In genomic region chr6:34090495-34090894, GRCh38 we compare ENCODE assay signal across 26 cellular contexts. TPM values are rescaled to one million over a fixed set of nuclear protein-coding genes. Genes with fewer than 3 reads are reported as not detected.
DNase-seq lines count a peak whose midpoint lies in the region; ATAC-seq and TF ChIP-seq lines count a peak whose summit lies in the region.
"Had no signal": no experiment of that assay in that cellular context is flagged by ENCODE, and none has a peak within 500 bp of the region (broad histone marks: within the 10 kb centered on the region; RNA-seq: fewer than 3 reads in every experiment).

No MANE protein-coding gene starts in this region.

- H3K4me1 Mint-ChIP-seq in H9: peaks cover 8 to 13% of the 10 kb centered on the region in 2 experiments
- H3K4me1 Mint-ChIP-seq: CD14-positive monocyte; CD8-positive, alpha-beta memory T cell had no signal

- H3K36me3 ChIP-seq in neuronal stem cell (replicated peaks in 1 of 2; ENCODE audit: control insufficient read depth in 2 of 2, insufficient read depth in 2 of 2, low read length in 2 of 2) (no peaks in the 10 kb centered on the region), lower lobe of right lung (no peaks in the 10 kb centered on the region)
- H3K36me3 ChIP-seq: BE2C; BLaER1 treated with 17β-estradiol and CSF1 and Interleukin-3, amounts not matched to agents 10 nM and 100 nM; HAP-1 had no signal

- H3K14ac ChIP-seq in H9 (ENCODE audit: insufficient read depth, low read length): 0 out of 2 replicates have a peak overlapping the region, but pooled peaks have one; percentile 4
- no peak overlapping the region for H3K14ac ChIP-seq in neuronal stem cell (ENCODE audit: low read length)

- H3K27ac ChIP-seq in H9 (ENCODE audit: insufficient read length, low read depth, low read length) (no peak overlapping the region), neuronal stem cell (replicated peaks; ENCODE audit: low read length) (no peak overlapping the region), lower lobe of right lung (no peak overlapping the region)
- H3K27ac ChIP-seq: A549; BLaER1 treated with 17β-estradiol and CSF1 and Interleukin-3, amounts not matched to agents 10 nM and 100 nM had no signal

- no peak overlapping the region for H4K5ac ChIP-seq in H9 (ENCODE audit: insufficient read length, low read depth, low read length)

- no peak overlapping the region for H2AFZ ChIP-seq in H9 (ENCODE audit: low read length)
- no peak overlapping the region for H2AFZ ChIP-seq in neuronal stem cell (ENCODE audit: low read length)
- H2AFZ ChIP-seq: GM23338 had no signal

- no CpG with 5 or more reads among the region's 9 CpGs for WGBS in H9 (ENCODE audit: extremely low coverage, insufficient read length, low lambda C conversion rate)
- WGBS in neuronal stem cell (ENCODE audit: extremely low coverage in 2 of 2, insufficient read length in 2 of 2, insufficient replicate concordance in 1 of 2), 2 donors: no CpG with 5 or more reads among the region's 9 CpGs

- H3K4me1 ChIP-seq in H9 (ENCODE audit: insufficient read depth, low read length): no peaks in the 10 kb centered on the region
- H3K4me1 ChIP-seq in neuronal stem cell (ENCODE audit: control insufficient read depth in 2 of 2, insufficient read depth in 1 of 2, low read depth in 1 of 2, low read length in 2 of 2): no peaks in the 10 kb centered on the region
- no peaks in the 10 kb centered on the region for H3K4me1 ChIP-seq in lower lobe of right lung
- H3K4me1 ChIP-seq: A549, BE2C, HAP-1 had no signal

- ATAC-seq in HG03571 (IDR thresholded peaks at IDR 0.05; ENCODE audit: unreplicated experiment): no peak
- no peak for ATAC-seq in lower lobe of right lung
- ATAC-seq: GM12878, GM23338 had no signal

- H3T11ph ChIP-seq in H9 (ENCODE audit: low read length): no peak overlapping the region

- TF ChIP-seq CTCF in H9 (conservative IDR thresholded peaks at IDR 0.05): no peak
- no peak for TF ChIP-seq CTCF in lower lobe of right lung (IDR thresholded peaks at IDR 0.05)

- H3K4me2 ChIP-seq in H9 (ENCODE audit: insufficient read depth, insufficient read length, low read length): no peak overlapping the region
- H3K4me2 ChIP-seq in neuronal stem cell (ENCODE audit: insufficient read depth, low read length, poor library complexity, severe bottlenecking): no peak overlapping the region
- H3K4me2 ChIP-seq: A549; BLaER1 treated with 17β-estradiol and CSF1 and Interleukin-3, amounts not matched to agents 10 nM and 100 nM; GM23338 had no signal

- intact Hi-C loops in lower lobe of right lung (cut with DNase I): no loop called here

- no peak overlapping the region for H4K8ac ChIP-seq in H9 (replicated peaks; ENCODE audit: insufficient read length, low read depth, low read length)
- no peak overlapping the region for H4K8ac ChIP-seq in neuronal stem cell (ENCODE audit: low read depth, low read length)

- no peak overlapping the region for H3K4me3 Mint-ChIP-seq in H9
- H3K4me3 Mint-ChIP-seq: CD14-positive monocyte; CD4-positive, alpha-beta T cell; CD8-positive, alpha-beta memory T cell; GM23338; HFFc6 had no signal

- no peaks in the 10 kb centered on the region for H3K9me3 ChIP-seq in H9 (ENCODE audit: control insufficient read depth, low read depth, low read length)
- H3K9me3 ChIP-seq in neuronal stem cell (replicated peaks in 1 of 2; ENCODE audit: control insufficient read depth in 2 of 2, insufficient read depth in 1 of 2, low read depth in 1 of 2, low read length in 2 of 2): peaks cover 0 to 2% of the 10 kb centered on the region in 2 donors
- no peaks in the 10 kb centered on the region for H3K9me3 ChIP-seq in lower lobe of right lung
- H3K9me3 ChIP-seq: A549, BE2C, HAP-1 had no signal

- H2BK120ac ChIP-seq in H9 (ENCODE audit: low read depth, low read length, poor library complexity, severe bottlenecking) (no peak overlapping the region), neuronal stem cell (ENCODE audit: low read depth, low read length) (no peak overlapping the region)

- H3K4ac ChIP-seq in H9 (ENCODE audit: low read depth, low read length) (no peak overlapping the region), neuronal stem cell (ENCODE audit: low read length) (no peak overlapping the region)

- H3K23me2 ChIP-seq in H9 (ENCODE audit: insufficient read length, low read depth, low read length, poor library complexity, severe bottlenecking): no peaks in the 10 kb centered on the region

- H3K79me2 ChIP-seq in H9 (ENCODE audit: insufficient read depth, low read length): no peaks in the 10 kb centered on the region

- H2AK5ac ChIP-seq in H9 (ENCODE audit: insufficient read length, low read length) (no peak overlapping the region), neuronal stem cell (ENCODE audit: low read depth, low read length) (no peak overlapping the region)

- H3K23ac ChIP-seq in H9 (ENCODE audit: insufficient read length, low read depth, low read length): no peak overlapping the region
- H3K23ac ChIP-seq in neuronal stem cell (ENCODE audit: low read depth, low read length, poor library complexity): no peak overlapping the region

- H2BK5ac ChIP-seq in H9 (ENCODE audit: insufficient read length, low read length) (no peak overlapping the region), neuronal stem cell (ENCODE audit: low read length) (peak overlapping the region; percentile 45)

- H2BK15ac ChIP-seq in H9 (ENCODE audit: low read depth, low read length) (no peak overlapping the region), neuronal stem cell (ENCODE audit: low read length) (no peak overlapping the region)

- H2BK20ac ChIP-seq in H9 (ENCODE audit: low read depth, low read length, poor library complexity, severe bottlenecking): no peak overlapping the region

- H3K27me3 ChIP-seq in H9 (ENCODE audit: insufficient read depth, low read length): no peaks in the 10 kb centered on the region
- peaks cover 0 to 3% (median 0%) of the 10 kb centered on the region in 3 experiments for H3K27me3 ChIP-seq in neuronal stem cell (ENCODE audit: control insufficient read depth in 3 of 3, insufficient read depth in 3 of 3, low read depth in 1 of 3, low read length in 3 of 3)
- H3K27me3 ChIP-seq in lower lobe of right lung (ENCODE audit: low read depth): peaks cover 9% of the 10 kb centered on the region
- H3K27me3 ChIP-seq: BE2C; BLaER1 treated with 17β-estradiol and CSF1 and Interleukin-3, amounts not matched to agents 10 nM and 100 nM had no signal

- H3K27ac Mint-ChIP-seq in H9: no peak overlapping the region
- H3K27ac Mint-ChIP-seq: CD4-positive, alpha-beta T cell; GM23338; HFFc6 had no signal

- no peak overlapping the region for H3K18ac ChIP-seq in H9 (ENCODE audit: insufficient read length, low read depth, low read length)
- no peak overlapping the region for H3K18ac ChIP-seq in neuronal stem cell (ENCODE audit: low read length)

- H2BK12ac ChIP-seq in H9 (ENCODE audit: insufficient read length, low read depth, low read length): no peak overlapping the region
- H2BK12ac ChIP-seq in neuronal stem cell (ENCODE audit: low read length): no peak overlapping the region

- no peaks in the 10 kb centered on the region; the same call in 1 of the 2 replicates for H3K27me3 Mint-ChIP-seq in H9 (ENCODE audit: low read depth)

- H3K9me3 Mint-ChIP-seq in H9: no peaks in the 10 kb centered on the region
- H3K9me3 Mint-ChIP-seq: CD4-positive, alpha-beta T cell; CD8-positive, alpha-beta memory T cell; GM23338; HFFc6 had no signal

- H3K9ac ChIP-seq in H9 (ENCODE audit: extremely low read depth, insufficient read length, low read length): no peak overlapping the region
- no peak overlapping the region for H3K9ac ChIP-seq in neuronal stem cell (ENCODE audit: low read depth, low read length, poor library complexity)
- H3K9ac ChIP-seq: BLaER1 treated with 17β-estradiol and CSF1 and Interleukin-3, amounts not matched to agents 10 nM and 100 nM had no signal

- DNase-seq in D341Med (ENCODE audit: low spot score) (peak; percentile 69), H9 (no peak), NCI-H82 (lab: John Stamatoyannopoulos, UW) (peak; percentile 97), neuronal stem cell (ENCODE audit: low spot score) (no peak), lower lobe of right lung (no peak), iPS-NIHi11 (ENCODE audit: low spot score) (no peak)
- DNase-seq: 8988T; ACHN; AML-193; BE2C; Calu3; CD4-positive, alpha-beta T cell; CD8-positive, alpha-beta memory T cell; DMS 273 treated with DMSO at 0.1 percent for 48 hours; DMS79; EL; GDM1; HFFc6 had no signal

- no peaks in the 10 kb centered on the region for H4K20me1 ChIP-seq in H9 (ENCODE audit: control insufficient read depth, insufficient read depth, insufficient read length)

- H3K79me1 ChIP-seq in H9 (ENCODE audit: insufficient read depth, low read depth, low read length, poor library complexity, severe bottlenecking) (no peaks in the 10 kb centered on the region), neuronal stem cell (ENCODE audit: low read depth, low read length) (no peaks in the 10 kb centered on the region)

- H3K4me3 ChIP-seq in neuronal stem cell (ENCODE audit: low read length in 2 of 2) (no peak overlapping the region), lower lobe of right lung (no peak overlapping the region)
- H3K4me3 ChIP-seq: A549; BLaER1 treated with 17β-estradiol and CSF1 and Interleukin-3, amounts not matched to agents 10 nM and 100 nM; GM12878; GM23338; HAP-1 had no signal

- H4K91ac ChIP-seq in H9 (ENCODE audit: insufficient read length, low read depth, low read length): no peak overlapping the region
- H4K91ac ChIP-seq in neuronal stem cell (ENCODE audit: low read depth, low read length, poor library complexity): peak overlapping the region; percentile 1

- no peak overlapping the region for H3K56ac ChIP-seq in H9 (ENCODE audit: insufficient read length, low read depth, low read length)

- H3K36me3 Mint-ChIP-seq in H9 (ENCODE audit: insufficient read depth in 1 of 3, low read depth in 3 of 3): peaks cover 0 to 1% (median 0%) of the 10 kb centered on the region in 3 experiments; a peak in 2 of 7 replicates
- H3K36me3 Mint-ChIP-seq: CD14-positive monocyte had no signal

RNA-seq across cellular contexts. Expression of gene GRM4, which starts 55.4 kb away (rescaled TPM):
- 5.3 and 5.6 TPM in 2 replicates for total RNA-seq in H9 (2021)
- polyA plus RNA-seq in neuronal stem cell (2013, experiment 1 of 2): 0.20 TPM
- polyA plus RNA-seq in neuronal stem cell (2013, experiment 2 of 2): 0.22 TPM
- not detected for total RNA-seq in lower lobe of right lung
- total RNA-seq: Calu3; CD8-positive, alpha-beta memory T cell; H4 had no signal
- polyA plus RNA-seq: CD14-positive monocyte had no signal

Comparison
In these comparisons a context has a peak if more than half of its experiments do, and no peak if none do; other contexts are left out.
1. DNase-seq: peak in D341Med (single experiment) and NCI-H82 (single experiment); none in H9 (single experiment), neuronal stem cell (single experiment), lower lobe of right lung (single experiment) and iPS-NIHi11 (single experiment).